Comparison of ENCODE assay signal across 16 cellular contexts in the genomic region with DNA sequence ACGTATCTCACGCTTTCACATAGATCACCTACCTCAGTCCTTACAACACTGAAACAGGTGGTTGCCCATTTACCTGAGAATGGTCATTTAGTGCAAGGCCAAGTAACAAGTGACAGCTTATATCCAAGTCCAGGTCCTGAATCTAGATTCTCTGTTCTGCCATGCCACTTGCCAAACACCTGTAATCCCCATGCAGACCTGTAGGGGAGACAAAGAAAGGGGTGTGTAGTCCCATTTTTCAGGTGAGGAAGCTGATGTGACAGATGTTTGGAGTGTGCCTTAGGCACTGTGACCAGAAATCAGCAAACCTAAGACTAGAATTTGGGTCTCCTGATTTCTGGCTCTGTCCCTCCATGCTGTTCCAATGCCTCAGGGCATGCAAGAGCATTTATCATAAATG. TPM values are rescaled to one million over a fixed set of nuclear protein-coding genes. Genes with fewer than 3 reads are reported as not detected.
DNase-seq lines count a peak whose midpoint lies in the region; ATAC-seq and TF ChIP-seq lines count a peak whose summit lies in the region.
"Had no signal": no experiment of that assay in that cellular context is flagged by ENCODE, and none has a peak within 500 bp of the region (broad histone marks: within the 10 kb centered on the region; RNA-seq: fewer than 3 reads in every experiment).

No MANE protein-coding gene starts in this region.

- DNase-seq in SK-N-SH: no peak
- peak; percentile 12 for DNase-seq in OCI-LY7 (ENCODE audit: low spot score)
- DNase-seq in epithelial cell of proximal tubule (ENCODE audit: low read depth): no peak
- DNase-seq in type B pancreatic cell (ENCODE audit: extremely low spot score, unreplicated experiment): no peak
- no peak for DNase-seq in activated CD8-positive, alpha-beta T cell treated with anti-CD3 and anti-CD28 coated beads, Interleukin-2, amount 10 ng/mL, durations not matched to agents 7 days and 5 days
- no peak for DNase-seq in tibial artery
- DNase-seq: amygdala; GDM1; NCI-H1105 treated with DMSO at 0.1 percent for 48 hours; NCI-H345; stimulated activated CD4-positive, alpha-beta T cell treated with anti-CD3 and anti-CD28 coated beads, Interleukin-15, amount 100 ng/mL, for 24 hours had no signal

- H3K79me2 ChIP-seq in SK-N-SH (ENCODE audit: insufficient read depth) (0 out of 2 replicates have a peak, but pooled peaks cover under 1% of the 10 kb centered on the region), OCI-LY7 (ENCODE audit: insufficient read depth, low read depth, low read length) (no peaks in the 10 kb centered on the region)
- H3K79me2 ChIP-seq: hepatocyte had no signal

- ATAC-seq in SK-N-SH treated with all-trans-retinoic acid at 6 μM for 48 hours (no peak), HG03025 (IDR thresholded peaks at IDR 0.05; ENCODE audit: low FRiP score, unreplicated experiment) (no peak)
- ATAC-seq in activated CD8-positive, alpha-beta T cell treated with anti-CD3 and anti-CD28 coated beads, Interleukin-2, amount 10 ng/mL, durations not matched to agents 7 days and 5 days: no peak
- ATAC-seq: left lobe of liver had no signal

- CTCF ChIA-PET in SK-N-SH (lab: Yijun Ruan, JAX): no interaction called here
- CTCF ChIA-PET in OCI-LY7 (lab: Charles Lee; ENCODE audit: unreplicated experiment): no interaction called here
- CTCF ChIA-PET in activated CD8-positive, alpha-beta T cell treated with anti-CD3 and anti-CD28 coated beads, Interleukin-2, amount 10 ng/mL, durations not matched to agents 7 days and 5 days (lab: Charles Lee): interaction anchor here (0.6 to 0.8 kb wide), 2 partner anchors 15 to 26 kb away, joined by 3 read pairs; no protein-coding TSS in a partner anchor

- H4K20me1 ChIP-seq in SK-N-SH (ENCODE audit: insufficient read depth) (no peaks in the 10 kb centered on the region), OCI-LY7 (ENCODE audit: insufficient read depth, low read length) (no peaks in the 10 kb centered on the region)

- no peaks in the 10 kb centered on the region for H3K4me1 ChIP-seq in SK-N-SH (ENCODE audit: control insufficient read depth in 1 of 2, insufficient read depth in 2 of 2, low read depth in 1 of 2, low read length in 1 of 2)
- no peaks in the 10 kb centered on the region for H3K4me1 ChIP-seq in OCI-LY7 (ENCODE audit: insufficient read depth, low read length, poor library complexity, severe bottlenecking)
- H3K4me1 ChIP-seq in tibial artery: no peaks in the 10 kb centered on the region

- H3K9me3 Mint-ChIP-seq in type B pancreatic cell: peaks cover 4% of the 10 kb centered on the region
- peaks cover 27% of the 10 kb centered on the region for H3K9me3 Mint-ChIP-seq in activated CD8-positive, alpha-beta T cell treated with anti-CD3 and anti-CD28 coated beads, Interleukin-2, amount 10 ng/mL, durations not matched to agents 7 days and 5 days (ENCODE audit: insufficient read depth)

- H3F3A ChIP-seq in SK-N-SH (replicated peaks; ENCODE audit: insufficient read depth): no peaks in the 10 kb centered on the region

- no peak overlapping the region for H3K4me3 Mint-ChIP-seq in type B pancreatic cell
- no peak overlapping the region for H3K4me3 Mint-ChIP-seq in activated CD8-positive, alpha-beta T cell treated with anti-CD3 and anti-CD28 coated beads, Interleukin-2, amount 10 ng/mL, durations not matched to agents 7 days and 5 days

- BruUV-seq in OCI-LY7 (replicated peaks; lab: Mats Ljungman, UMichigan): no TSS peak

- no peaks in the 10 kb centered on the region for H3K4me1 Mint-ChIP-seq in type B pancreatic cell (ENCODE audit: unreplicated experiment)
- H3K4me1 Mint-ChIP-seq in activated CD8-positive, alpha-beta T cell treated with anti-CD3 and anti-CD28 coated beads, Interleukin-2, amount 10 ng/mL, durations not matched to agents 7 days and 5 days (ENCODE audit: low read depth): no peaks in the 10 kb centered on the region

- peaks cover 60% of the 10 kb centered on the region for H3K36me3 Mint-ChIP-seq in type B pancreatic cell
- peaks cover 60% of the 10 kb centered on the region for H3K36me3 Mint-ChIP-seq in activated CD8-positive, alpha-beta T cell treated with anti-CD3 and anti-CD28 coated beads, Interleukin-2, amount 10 ng/mL, durations not matched to agents 7 days and 5 days (ENCODE audit: low read depth)

- H2AFZ ChIP-seq in SK-N-SH (ENCODE audit: low read depth) (no peak overlapping the region), OCI-LY7 (ENCODE audit: low read length) (no peak overlapping the region)
- H2AFZ ChIP-seq: hepatocyte had no signal

- H3K4me2 ChIP-seq in SK-N-SH (no peak overlapping the region), OCI-LY7 (ENCODE audit: low read length) (no peak overlapping the region)
- H3K4me2 ChIP-seq: hepatocyte had no signal

- no peak for TF ChIP-seq EP300 in SK-N-SH (IDR thresholded peaks at IDR 0.05; ENCODE audit: borderline replicate concordance in 1 of 2, low read depth in 1 of 2, low read length in 1 of 2)

- H3K27me3 ChIP-seq in SK-N-SH (ENCODE audit: insufficient read depth) (no peaks in the 10 kb centered on the region), tibial artery (no peaks in the 10 kb centered on the region)
- H3K27me3 ChIP-seq: hepatocyte had no signal

- H3K36me3 ChIP-seq in SK-N-SH (replicated peaks in 1 of 2; ENCODE audit: control insufficient read depth in 1 of 2, insufficient read depth in 2 of 2, low read length in 1 of 2) (peaks cover 55 to 61% of the 10 kb centered on the region in 2 experiments), OCI-LY7 (ENCODE audit: insufficient read depth, low read length) (peaks cover 50% of the 10 kb centered on the region), tibial artery (peaks cover 55 to 62% (median 55%) of the 10 kb centered on the region in 3 donors)

- H3K27ac ChIP-seq in SK-N-SH (ENCODE audit: low read depth in 2 of 2, low read length in 1 of 2) (no peak overlapping the region), OCI-LY7 (ENCODE audit: low read depth, low read length, poor library complexity, severe bottlenecking) (no peak overlapping the region), tibial artery (no peak overlapping the region)
- H3K27ac ChIP-seq: coronary artery, hepatocyte had no signal

- no peaks in the 10 kb centered on the region for H3K27me3 Mint-ChIP-seq in type B pancreatic cell
- H3K27me3 Mint-ChIP-seq in activated CD8-positive, alpha-beta T cell treated with anti-CD3 and anti-CD28 coated beads, Interleukin-2, amount 10 ng/mL, durations not matched to agents 7 days and 5 days (ENCODE audit: low read depth): no peaks in the 10 kb centered on the region

- H3K27ac Mint-ChIP-seq in type B pancreatic cell: no peak overlapping the region
- no peak overlapping the region for H3K27ac Mint-ChIP-seq in activated CD8-positive, alpha-beta T cell treated with anti-CD3 and anti-CD28 coated beads, Interleukin-2, amount 10 ng/mL, durations not matched to agents 7 days and 5 days

- intact Hi-C loops in OCI-LY7 (cut with micrococcal nuclease; ENCODE audit: unreplicated experiment): no loop called here
- intact Hi-C loops in tibial artery (cut with DNase I; ENCODE audit: low total_unique reads): no loop called here

- POLR2A ChIA-PET in SK-N-SH (lab: Yijun Ruan, JAX) (no interaction called here), OCI-LY7 (lab: Charles Lee) (no interaction called here)
- POLR2A ChIA-PET in activated CD8-positive, alpha-beta T cell treated with anti-CD3 and anti-CD28 coated beads, Interleukin-2, amount 10 ng/mL, durations not matched to agents 7 days and 5 days (lab: Charles Lee): no interaction called here

- no peak for TF ChIP-seq RAD21 in SK-N-SH (IDR thresholded peaks at IDR 0.05; ENCODE audit: low read length)

- H3K9me2 ChIP-seq in SK-N-SH: no peaks in the 10 kb centered on the region
- H3K9me2 ChIP-seq in OCI-LY7 (ENCODE audit: insufficient read depth, low read length): no peaks in the 10 kb centered on the region

- WGBS in SK-N-SH (ENCODE audit: low lambda C conversion rate): 94% methylated on average over 2 of the region's 2 CpGs

- H3K9ac ChIP-seq in SK-N-SH: no peak overlapping the region

- H3K4me3 ChIP-seq in SK-N-SH (ENCODE audit: low read depth in 2 of 2, low read length in 1 of 2) (no peak overlapping the region), OCI-LY7 (ENCODE audit: low read depth, low read length, poor library complexity, severe bottlenecking) (no peak overlapping the region), epithelial cell of proximal tubule (ENCODE audit: low read depth, low read length) (no peak overlapping the region), tibial artery (no peak overlapping the region)
- H3K4me3 ChIP-seq: coronary artery, hepatocyte had no signal

- TF ChIP-seq CTCF in SK-N-SH (IDR thresholded peaks at IDR 0.05) (peak; percentile 32; the same call in 1 of the 2 replicates), OCI-LY7 (conservative IDR thresholded peaks at IDR 0.05; ENCODE audit: low read length) (peak; percentile 51), epithelial cell of proximal tubule (conservative IDR thresholded peaks at IDR 0.05; ENCODE audit: low read depth, low read length) (peak; percentile 33), type B pancreatic cell (conservative IDR thresholded peaks at IDR 0.05) (peak; percentile 58), tibial artery (IDR thresholded peaks at IDR 0.05) (no peak)

- H3K9me3 ChIP-seq in SK-N-SH (peaks cover 12% of the 10 kb centered on the region; the same call in 1 of the 2 replicates), OCI-LY7 (ENCODE audit: low read length) (no peaks in the 10 kb centered on the region), tibial artery (peaks cover 0 to 65% (median 35%) of the 10 kb centered on the region in 3 donors)

RNA-seq across cellular contexts. Expression of a gene that starts 12.7 kb away (rescaled TPM):
- polyA plus RNA-seq in SK-N-SH (2012; rRNA removed): 2.4 and 4.5 TPM in 2 replicates
- polyA plus RNA-seq in SK-N-SH (2012; cell fraction: cytosol; rRNA removed): 3.4 and 4.3 TPM in 2 replicates
- 5.0 and 5.1 TPM in 2 replicates for polyA plus RNA-seq in SK-N-SH (2012; cell fraction: nucleus; rRNA removed)
- total RNA-seq in OCI-LY7 (2014; rRNA removed; shearing (Covaris generic)): 9.0 and 11.9 TPM in 2 replicates
- total RNA-seq in OCI-LY7 (2022) (8.6 and 9.5 TPM in 2 replicates), epithelial cell of proximal tubule (3.6 and 8.3 TPM in 2 replicates), type B pancreatic cell (ENCODE audit: low replicate concordance) (12.9 and 18.7 TPM in 2 replicates)
- 1 to 10 TPM; 3.7 to 7.6 TPM for total RNA-seq in activated CD8-positive, alpha-beta T cell treated with anti-CD3 and anti-CD28 coated beads, Interleukin-2, amount 10 ng/mL, durations not matched to agents 7 days and 5 days

RNA-seq across cellular contexts. Expression of a gene that starts 36.4 kb away (rescaled TPM):
- 4.3 and 5.2 TPM in 2 replicates for polyA plus RNA-seq in SK-N-SH (2012; rRNA removed)
- polyA plus RNA-seq in SK-N-SH (2012; cell fraction: cytosol; rRNA removed): 5.8 TPM in 2 replicates
- 3.4 and 5.5 TPM in 2 replicates for polyA plus RNA-seq in SK-N-SH (2012; cell fraction: nucleus; rRNA removed)
- 2.8 and 4.4 TPM in 2 replicates for total RNA-seq in OCI-LY7 (2014; rRNA removed; shearing (Covaris generic))
- total RNA-seq in OCI-LY7 (2022) (4.8 and 6.4 TPM in 2 replicates), epithelial cell of proximal tubule (4.8 and 7.3 TPM in 2 replicates), type B pancreatic cell (ENCODE audit: low replicate concordance) (20.4 and 32.7 TPM in 2 replicates)
- total RNA-seq in activated CD8-positive, alpha-beta T cell treated with anti-CD3 and anti-CD28 coated beads, Interleukin-2, amount 10 ng/mL, durations not matched to agents 7 days and 5 days: 10 to 100 TPM; 14.9 to 15.6 TPM

RNA-seq across cellular contexts. Expression of a gene that starts 51.3 kb away (rescaled TPM):
- 2.1 and 3.2 TPM in 2 replicates for polyA plus RNA-seq in SK-N-SH (2012; rRNA removed)
- 2.6 and 2.7 TPM in 2 replicates for polyA plus RNA-seq in SK-N-SH (2012; cell fraction: cytosol; rRNA removed)
- polyA plus RNA-seq in SK-N-SH (2012; cell fraction: nucleus; rRNA removed): 6.1 and 10.9 TPM in 2 replicates
- total RNA-seq in OCI-LY7 (2014; rRNA removed; shearing (Covaris generic)): not detected in 2 replicates
- not detected in 2 replicates for total RNA-seq in OCI-LY7 (2022)
- 2.2 and 4.7 TPM in 2 replicates for total RNA-seq in epithelial cell of proximal tubule
- 0.14 TPM in 1 of 2 replicates, not detected in the other for total RNA-seq in type B pancreatic cell (ENCODE audit: low replicate concordance)
- 1 to 10 TPM; 2.4 to 4.0 TPM for total RNA-seq in activated CD8-positive, alpha-beta T cell treated with anti-CD3 and anti-CD28 coated beads, Interleukin-2, amount 10 ng/mL, durations not matched to agents 7 days and 5 days

Comparison
In these comparisons a context has a peak if more than half of its experiments do, and no peak if none do; other contexts are left out.
1. CTCF ChIP-seq: peak in SK-N-SH (single experiment), OCI-LY7 (single experiment), epithelial cell of proximal tubule (single experiment) and type B pancreatic cell (single experiment); none in tibial artery (0 of 2).